Comparison of ENCODE assay signal across 8 cellular contexts in the genomic region with DNA sequence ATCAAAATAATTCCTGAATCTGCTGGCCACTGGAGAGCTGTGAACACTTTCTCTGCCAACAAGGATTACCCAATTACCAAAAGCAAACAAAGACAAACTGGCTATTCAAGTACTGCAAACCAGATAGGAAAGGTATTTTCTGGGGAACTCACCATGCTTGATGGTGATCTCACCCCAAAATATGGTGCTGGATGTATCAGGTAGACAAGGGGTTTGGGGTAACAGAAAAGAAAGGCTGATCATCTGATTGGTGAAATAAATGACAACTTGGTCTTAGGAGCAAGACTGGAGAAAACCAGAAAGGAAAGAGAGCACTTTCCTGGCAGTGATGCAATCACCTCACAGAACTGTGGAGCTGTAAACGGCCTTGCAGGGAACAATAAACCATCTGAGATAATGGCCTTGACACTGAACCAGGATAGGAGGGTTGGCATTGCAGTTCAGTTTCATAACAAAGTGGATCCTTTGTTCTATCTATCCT. TPM values are rescaled to one million over a fixed set of nuclear protein-coding genes. Genes with fewer than 3 reads are reported as not detected.
DNase-seq lines count a peak whose midpoint lies in the region; ATAC-seq, FAIRE-seq and TF ChIP-seq lines count a peak whose summit lies in the region.

No MANE protein-coding gene starts in this region.

- H3K27me3 Mint-ChIP-seq in activated T-cell treated with anti-CD3 and anti-CD28 coated beads, Interleukin-2, amount 50 U/mL, for 24 hours = no peaks in the 10 kb centered on the region

- H3K36me3 ChIP-seq in esophagus muscularis mucosa = peaks cover 53 to 100% (median 92%) of the 10 kb centered on the region in 4 donors

- WGBS in esophagus muscularis mucosa = 5% methylated on average over 1 of the region's 1 CpG

- H3K36me3 Mint-ChIP-seq in activated T-cell treated with anti-CD3 and anti-CD28 coated beads, Interleukin-2, amount 50 U/mL, for 24 hours (ENCODE audit: low read depth) = peaks cover 70% of the 10 kb centered on the region

- peaks cover 7 to 15% (median 11%) of the 10 kb centered on the region in 4 donors for H3K4me1 ChIP-seq in esophagus muscularis mucosa

- peak overlapping the region; percentile 24 to 61 (median 40) for H3K27ac ChIP-seq in esophagus muscularis mucosa (replicated peaks in 1 of 4)

- no peak overlapping the region for H3K4me3 Mint-ChIP-seq in activated T-cell treated with anti-CD3 and anti-CD28 coated beads, Interleukin-2, amount 50 U/mL, for 24 hours

- H3K4me3 ChIP-seq in esophagus muscularis mucosa = no peak overlapping the region

- no peaks in the 10 kb centered on the region for H3K4me1 Mint-ChIP-seq in activated T-cell treated with anti-CD3 and anti-CD28 coated beads, Interleukin-2, amount 50 U/mL, for 24 hours (ENCODE audit: low read depth)

- no peak for FAIRE-seq in RCC 7860 (lab: Jason Lieb, UNC)

- no peaks in the 10 kb centered on the region for H3K9me3 Mint-ChIP-seq in activated T-cell treated with anti-CD3 and anti-CD28 coated beads, Interleukin-2, amount 50 U/mL, for 24 hours

- TF ChIP-seq EP300 in esophagus muscularis mucosa (IDR thresholded peaks at IDR 0.05) = no peak

- DNase-seq in ELF-1 (ENCODE audit: low read depth, low spot score) (peak; percentile 4), NCI-H2227 treated with DMSO at 0.1 percent for 48 hours (lab: John Stamatoyannopoulos, UW) (peak; percentile 23), esophagus muscularis mucosa (ENCODE audit: extremely low spot score) (no peak), pons (ENCODE audit: low spot score) (peak; percentile 95), RCC 7860 (ENCODE audit: low spot score) (no peak)
- no peak for DNase-seq in activated T-cell treated with anti-CD3 and anti-CD28 coated beads, Interleukin-2, amount 50 U/mL, for 24 hours

- H3K27ac Mint-ChIP-seq in activated T-cell treated with anti-CD3 and anti-CD28 coated beads, Interleukin-2, amount 50 U/mL, for 24 hours = no peak overlapping the region

- no peak for ATAC-seq in GM21447 (IDR thresholded peaks at IDR 0.05; ENCODE audit: unreplicated experiment)
- no peak for ATAC-seq in GM21737 (IDR thresholded peaks at IDR 0.05; ENCODE audit: unreplicated experiment)

- no peaks in the 10 kb centered on the region for H3K9me3 ChIP-seq in esophagus muscularis mucosa

- no peak for TF ChIP-seq POLR2A in esophagus muscularis mucosa (IDR thresholded peaks at IDR 0.05; ENCODE audit: low read depth)

- H3K27me3 ChIP-seq in esophagus muscularis mucosa = no peaks in the 10 kb centered on the region

- TF ChIP-seq CTCF in esophagus muscularis mucosa (IDR thresholded peaks at IDR 0.05) = no peak

- intact Hi-C loops in esophagus muscularis mucosa (cut with DNase I) = no loop called here

RNA-seq across cellular contexts. Expression of gene NPFF, which starts 31.0 kb away (rescaled TPM):
- total RNA-seq in esophagus muscularis mucosa = not detected

RNA-seq across cellular contexts. Expression of gene TARBP2, which starts 37.2 kb away (rescaled TPM):
- 10 to 100 TPM; 12.7 to 16.6 (median 12.9) TPM for total RNA-seq in esophagus muscularis mucosa

RNA-seq across cellular contexts. Expression of gene MAP3K12, which starts 39.0 kb away (rescaled TPM):
- total RNA-seq in esophagus muscularis mucosa = 10 to 100 TPM; 12.6 to 20.1 (median 18.9) TPM

Comparison
In these comparisons a context has a peak if more than half of its experiments do, and no peak if none do; other contexts are left out.
1. DNase-seq: peak in ELF-1 (single experiment), NCI-H2227 treated with DMSO at 0.1 percent for 48 hours (single experiment) and pons (single experiment); none in esophagus muscularis mucosa (single experiment), activated T-cell treated with anti-CD3 and anti-CD28 coated beads, Interleukin-2, amount 50 U/mL, for 24 hours (single experiment) and RCC 7860 (single experiment).